Comparison of ENCODE assay signal across 12 cellular contexts in genomic region chr20:25308671-25309394, GRCh38.
DNase-seq lines count a peak whose midpoint lies in the region; ATAC-seq, FAIRE-seq and TF ChIP-seq lines count a peak whose summit lies in the region.
"Had no signal": no experiment of that assay in that cellular context is flagged by ENCODE, and none has a peak within 500 bp of the region (broad histone marks: within the 10 kb centered on the region; RNA-seq: fewer than 3 reads in every experiment).

No MANE protein-coding gene starts in this region.

- H3K27ac ChIP-seq in adrenal gland (peak overlapping the region in 4 of 5 donors; percentile 77 to 98 (median 92)), HepG2 (ENCODE audit: extremely low read length, insufficient read depth, low read length) (peak overlapping the region; percentile 76), uterus (peak overlapping the region; percentile 80 to 89)

- H3K4me3 Mint-ChIP-seq in endothelial cell (ENCODE audit: unreplicated experiment) = no peak overlapping the region
- H3K4me3 Mint-ChIP-seq: IgD-negative memory B cell; naive thymus-derived CD8-positive, alpha-beta T cell; stimulated activated naive CD8-positive, alpha-beta T cell treated with anti-CD3 and anti-CD28 coated beads, Interleukin-15, amount 100 ng/mL, for 72 hours had no signal

- in situ Hi-C loops in HepG2 (cut with HindIII; ENCODE audit: extremely low pct_ligation_motif_present, low pct_unique_long_range_greater_than_20kb) = loop anchor here (25.0 kb wide), 1 partner anchor 353 kb away; no protein-coding TSS in a partner anchor

- H3K9me3 ChIP-seq in adrenal gland (replicated peaks in 1 of 3) = no peaks in the 10 kb centered on the region
- H3K9me3 ChIP-seq in HepG2 (ENCODE audit: low read length) = no peaks in the 10 kb centered on the region
- no peaks in the 10 kb centered on the region for H3K9me3 ChIP-seq in uterus

- H3K4me3 ChIP-seq in adrenal gland (no peak overlapping the region), HepG2 (replicated peaks in 1 of 3; ENCODE audit: insufficient read depth in 1 of 3, low read depth in 2 of 3, low read length in 3 of 3) (peak overlapping the region in 1 of 3 experiments; percentile 69; a peak in 1 of 6 replicates), uterus (no peak overlapping the region)
- H3K4me3 ChIP-seq: coronary artery had no signal

- H3K4me2 ChIP-seq in HepG2 (ENCODE audit: low read depth, low read length) = peak overlapping the region; percentile 82

- H3K4me1 ChIP-seq in adrenal gland (replicated peaks in 1 of 2) (peaks cover 26 to 33% of the 10 kb centered on the region in 2 donors), HepG2 (ENCODE audit: insufficient read depth, low read length) (peaks cover 51% of the 10 kb centered on the region), uterus (peaks cover 0 to 6% of the 10 kb centered on the region in 2 donors)

- no peaks in the 10 kb centered on the region for H4K20me1 ChIP-seq in HepG2 (ENCODE audit: insufficient read depth, low read length)

- no peak overlapping the region for H3K27ac Mint-ChIP-seq in endothelial cell (ENCODE audit: unreplicated experiment)
- H3K27ac Mint-ChIP-seq: IgD-negative memory B cell had no signal

- FAIRE-seq in HepG2 (lab: Jason Lieb, UNC) = no peak

- H3K27me3 ChIP-seq in adrenal gland (no peaks in the 10 kb centered on the region), HepG2 (ENCODE audit: control insufficient read depth in 1 of 2, insufficient read depth in 2 of 2, low read length in 2 of 2) (no peaks in the 10 kb centered on the region), uterus (no peaks in the 10 kb centered on the region)

- BruUV-seq in HepG2 (replicated peaks; lab: Mats Ljungman, UMichigan) = no TSS peak

- H3K36me3 Mint-ChIP-seq in endothelial cell (ENCODE audit: low read depth, unreplicated experiment) = peaks cover 13% of the 10 kb centered on the region
- H3K36me3 Mint-ChIP-seq: IgD-negative memory B cell had no signal

- peak overlapping the region; percentile 45; the same call in 1 of the 2 replicates for H3K9ac ChIP-seq in HepG2 (ENCODE audit: insufficient read depth, low read depth, low read length)

- TF ChIP-seq CTCF in adrenal gland (IDR thresholded peaks at IDR 0.05) = no peak
- no peak for TF ChIP-seq CTCF in HepG2 (CRISPR knock-in tag; IDR thresholded peaks at IDR 0.05)
- TF ChIP-seq CTCF in uterus (IDR thresholded peaks at IDR 0.05) = no peak
- TF ChIP-seq CTCF in endothelial cell (IDR thresholded peaks at IDR 0.05; ENCODE audit: unreplicated experiment) = no peak

- H3K9me3 Mint-ChIP-seq in endothelial cell (ENCODE audit: unreplicated experiment) = no peaks in the 10 kb centered on the region
- H3K9me3 Mint-ChIP-seq: IgD-negative memory B cell; naive thymus-derived CD8-positive, alpha-beta T cell; stimulated activated naive CD8-positive, alpha-beta T cell treated with anti-CD3 and anti-CD28 coated beads, Interleukin-15, amount 100 ng/mL, for 72 hours had no signal

- H3K36me3 ChIP-seq in adrenal gland (replicated peaks in 1 of 2) = peaks cover 0 to 2% of the 10 kb centered on the region in 2 donors
- peaks cover 14 to 15% of the 10 kb centered on the region in 2 experiments; a peak in 4 of 5 replicates for H3K36me3 ChIP-seq in HepG2 (replicated peaks in 1 of 2; ENCODE audit: control insufficient read depth in 1 of 2, insufficient read depth in 2 of 2, low read length in 2 of 2)
- no peaks in the 10 kb centered on the region for H3K36me3 ChIP-seq in uterus

- POLR2A ChIA-PET in HepG2 (lab: Yijun Ruan, JAX) = interaction anchor here (1.0 to 2.7 kb wide), 9 partner anchors 9 to 701 kb away, joined by 3 to 21 read pairs (median 10); partner anchors contain the start of genes ABHD12, GINS1 and PYGB

- peaks cover 6% of the 10 kb centered on the region for H3K4me1 Mint-ChIP-seq in endothelial cell (ENCODE audit: unreplicated experiment)

- no peak overlapping the region for H2AFZ ChIP-seq in HepG2 (ENCODE audit: low read length)

- H3K27me3 Mint-ChIP-seq in endothelial cell (ENCODE audit: unreplicated experiment) = peaks cover 14% of the 10 kb centered on the region
- H3K27me3 Mint-ChIP-seq: IgD-negative memory B cell; naive thymus-derived CD8-positive, alpha-beta T cell; stimulated activated naive CD8-positive, alpha-beta T cell treated with anti-CD3 and anti-CD28 coated beads, Interleukin-15, amount 100 ng/mL, for 72 hours had no signal

- peak; percentile 30 for DNase-seq in Right ventricle myocardium superior
- no peak for DNase-seq in left cardiac atrium
- DNase-seq in adrenal gland = peak in 2 of 7 donors; percentile 26 to 41
- peak; percentile 28 for DNase-seq in HepG2 (ENCODE audit: low spot score)
- no peak for DNase-seq in uterus
- DNase-seq in KG1 (lab: John Stamatoyannopoulos, UW) = no peak
- no peak for DNase-seq in endothelial cell (ENCODE audit: low spot score)
- no peak for DNase-seq in cortex of kidney (lab: John Stamatoyannopoulos, UW)
- DNase-seq: stimulated activated naive CD8-positive, alpha-beta T cell treated with anti-CD3 and anti-CD28 coated beads, Interleukin-15, amount 100 ng/mL, for 72 hours had no signal

- WGBS in adrenal gland, 4 donors = 79 to 84% (median 83%) methylated on average over 11 to 17 of the region's 17 CpGs
- 91% methylated on average over 17 of the region's 17 CpGs for WGBS in HepG2 (ENCODE audit: low lambda C conversion rate)

- TF ChIP-seq RAD21 in HepG2 (CRISPR knock-in tag; IDR thresholded peaks at IDR 0.05) = no peak

- H3K79me2 ChIP-seq in HepG2 (ENCODE audit: insufficient read depth, low read length) = no peaks in the 10 kb centered on the region

- TF ChIP-seq POLR2A in adrenal gland (IDR thresholded peaks at IDR 0.05) = no peak
- TF ChIP-seq POLR2A in HepG2 (IDR thresholded peaks at IDR 0.05; ENCODE audit: insufficient read depth in 1 of 2, low read depth in 2 of 2, low read length in 2 of 2) = no peak
- TF ChIP-seq POLR2A in uterus (IDR thresholded peaks at IDR 0.05) = no peak

- intact Hi-C loops in Right ventricle myocardium superior (cut with DNase I) = no loop called here
- intact Hi-C loops in left cardiac atrium (cut with DNase I) = no loop called here
- intact Hi-C loops in adrenal gland (cut with DNase I) = no loop called here
- intact Hi-C loops in HepG2 (cut with micrococcal nuclease; ENCODE audit: unreplicated experiment) = no loop called here
- intact Hi-C loops in uterus (cut with DNase I; ENCODE audit: low total_unique reads) = no loop called here

- ATAC-seq in Right ventricle myocardium superior (ENCODE audit: poor library complexity) (peak; percentile 6), left cardiac atrium (no peak), HepG2 (no peak)
- ATAC-seq: naive thymus-derived CD8-positive, alpha-beta T cell had no signal

- CTCF ChIA-PET in HepG2 (lab: Yijun Ruan, JAX; ENCODE audit: low intra/inter-chr PET ratio, low total read pairs) = interaction anchor here (2.9 kb wide), 1 partner anchor 14 kb away, joined by 13 read pairs; no protein-coding TSS in a partner anchor

- TF ChIP-seq EP300 in HepG2 (IDR thresholded peaks at IDR 0.05; ENCODE audit: low read depth in 2 of 2, low read length in 2 of 2) (no peak), HepG2 (CRISPR knock-in tag; IDR thresholded peaks at IDR 0.05; ENCODE audit: borderline replicate concordance) (0 out of 2 replicates have a peak, but pooled peaks have one; percentile 13)

TF ChIP-seq in HepG2, 621 proteins besides CTCF, POLR2A, EP300 and RAD21:
- TF ChIP-seq ATF1 (CRISPR knock-in tag; IDR thresholded peaks at IDR 0.05) (no peak), KDM5B (CRISPR knock-in tag; IDR thresholded peaks at IDR 0.05; ENCODE audit: borderline replicate concordance) (0 out of 2 replicates have a peak, but pooled peaks have one; percentile 30), MTA1 (CRISPR knock-in tag; IDR thresholded peaks at IDR 0.05; ENCODE audit: borderline replicate concordance) (0 out of 2 replicates have a peak, but pooled peaks have one; percentile 13), AGO2 (optimal IDR thresholded peaks at IDR 0.05; ENCODE audit: low read depth, low read length) (peak; percentile 68), ELF1 (CRISPR knock-in tag; IDR thresholded peaks at IDR 0.05) (no peak), CAMTA2 (CRISPR knock-in tag; IDR thresholded peaks at IDR 0.05; ENCODE audit: borderline replicate concordance) (0 out of 2 replicates have a peak, but pooled peaks have one; percentile 45), FOXK2 (IDR thresholded peaks at IDR 0.05) (no peak), HNRNPLL (IDR thresholded peaks at IDR 0.05; ENCODE audit: low read depth, low read length, poor library complexity, severe bottlenecking) (peak; percentile 12), TRIM24 (CRISPR knock-in tag; IDR thresholded peaks at IDR 0.05) (peak; percentile 21; the same call in 1 of the 2 replicates), MZF1 (CRISPR knock-in tag; IDR thresholded peaks at IDR 0.05; ENCODE audit: borderline replicate concordance) (0 out of 2 replicates have a peak, but pooled peaks have one; percentile 38), MAFK (conservative IDR thresholded peaks at IDR 0.05 in 1 of 2, IDR thresholded peaks at IDR 0.05 in 1 of 2; ENCODE audit: low read length in 2 of 2) (0 out of 4 replicates have a peak, but pooled peaks of 1 of the 2 experiments have one; percentile 7), MED8 (CRISPR knock-in tag; IDR thresholded peaks at IDR 0.05; ENCODE audit: insufficient replicate concordance) (no peak), SRSF1 (optimal IDR thresholded peaks at IDR 0.05; ENCODE audit: low read depth, low read length) (peak; percentile 42), PCBP1 (IDR thresholded peaks at IDR 0.05; ENCODE audit: borderline replicate concordance, low read depth, low read length) (no peak)

Comparison
In these comparisons a context has a peak if more than half of its experiments do, and no peak if none do; other contexts are left out.
1. DNase-seq: peak in Right ventricle myocardium superior (single experiment) and HepG2 (single experiment); none in left cardiac atrium (single experiment), uterus (0 of 2), KG1 (single experiment), endothelial cell (single experiment) and cortex of kidney (single experiment).
2. Peak in every context shown above with its lines, with median percentiles within 50 percentile points of each other: H3K27ac ChIP-seq.